ENCODE assay signal across 10 cellular contexts in the genomic region with DNA sequence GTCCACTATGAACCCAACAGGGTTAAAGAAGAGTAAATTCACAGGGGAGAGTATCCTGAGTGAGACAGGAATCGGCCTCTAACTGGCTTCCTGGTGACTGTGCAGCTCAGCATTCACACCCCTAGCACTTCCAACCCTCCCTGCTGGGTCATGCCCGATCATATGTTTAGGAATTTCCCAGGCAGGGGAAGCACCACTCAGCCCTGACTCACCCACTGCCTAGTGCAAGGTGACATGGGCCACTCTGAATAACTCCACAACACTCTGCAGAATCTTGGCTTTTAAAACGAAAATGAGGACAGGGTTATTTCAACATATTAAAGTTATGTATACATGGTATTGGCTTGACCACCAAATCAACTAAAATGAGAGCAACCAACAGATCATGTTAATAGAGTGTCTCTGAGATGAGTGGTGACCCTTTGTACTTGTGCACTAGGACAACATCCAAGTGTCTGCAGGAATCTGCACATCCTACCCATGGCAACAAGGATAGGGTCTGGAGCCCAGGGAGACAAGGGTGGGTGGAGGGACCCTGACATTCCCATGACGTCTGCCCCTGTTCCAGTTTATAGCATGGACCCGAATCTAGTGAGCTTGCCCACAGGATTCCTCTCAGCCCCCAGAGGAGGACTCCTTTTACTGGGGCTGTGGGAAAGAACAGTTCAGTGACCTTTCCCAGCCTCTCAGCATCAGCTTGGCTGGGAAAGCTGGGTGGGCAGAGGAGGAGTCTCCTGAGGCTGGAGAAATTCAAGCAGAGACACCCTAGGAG.
DNase-seq lines count a peak whose midpoint lies in the region; ATAC-seq and TF ChIP-seq lines count a peak whose summit lies in the region.
"Had no signal": no experiment of that assay in that cellular context is flagged by ENCODE, and none has a peak within 500 bp of the region (broad histone marks: within the 10 kb centered on the region; RNA-seq: fewer than 3 reads in every experiment).

No MANE protein-coding gene starts in this region.

- no peak for TF ChIP-seq POLR2A in gastroesophageal sphincter (IDR thresholded peaks at IDR 0.05)

- H3K27ac ChIP-seq in gastroesophageal sphincter = no peak overlapping the region

- no peaks in the 10 kb centered on the region for H3K9me3 ChIP-seq in gastroesophageal sphincter

- H3K27me3 ChIP-seq in gastroesophageal sphincter = no peaks in the 10 kb centered on the region

- peak; percentile 45 for ATAC-seq in GM18907 (IDR thresholded peaks at IDR 0.05; ENCODE audit: unreplicated experiment)
- ATAC-seq in gastroesophageal sphincter = peak; percentile 26
- no peak for ATAC-seq in GM19452 (IDR thresholded peaks at IDR 0.05; ENCODE audit: unreplicated experiment)

- peaks cover 0 to 4% of the 10 kb centered on the region in 2 donors for H3K36me3 ChIP-seq in gastroesophageal sphincter

- no peak for TF ChIP-seq EP300 in gastroesophageal sphincter (IDR thresholded peaks at IDR 0.05)

- H3K4me3 ChIP-seq in gastroesophageal sphincter (no peak overlapping the region), retinal pigment epithelial cell (ENCODE audit: low read length) (no peak overlapping the region)

- TF ChIP-seq CTCF in gastroesophageal sphincter (IDR thresholded peaks at IDR 0.05) (no peak), retinal pigment epithelial cell (conservative IDR thresholded peaks at IDR 0.05; ENCODE audit: low read depth, low read length) (no peak)

- H3K4me1 ChIP-seq in gastroesophageal sphincter = no peaks in the 10 kb centered on the region

- 24 to 57% methylated on average over 1 to 4 of the region's 5 CpGs for WGBS in gastroesophageal sphincter (ENCODE audit: low coverage in 1 of 2), 2 donors

- DNase-seq in SW 1271 (lab: John Stamatoyannopoulos, UW) (peak; percentile 91 to 98), retinal pigment epithelial cell (ENCODE audit: low read depth) (peak; percentile 73), NCI-H446 (lab: John Stamatoyannopoulos, UW) (no peak), AML-193 (lab: John Stamatoyannopoulos, UW) (no peak)
- DNase-seq in activated naive CD4-positive, alpha-beta T cell treated with Interleukin-2 at 50 U/mL for 16 hours = no peak
- DNase-seq: MV-4-11; stimulated activated naive B cell treated with anti-CD40 and anti-IgM and Interleukin-4, amounts not matched to agents 10 μg/mL and 1 μg/mL and 100 μg/mL, for 72 hours had no signal

Comparison
In these comparisons a context has a peak if more than half of its experiments do, and no peak if none do; other contexts are left out.
1. DNase-seq: peak in SW 1271 (2 of 2) and retinal pigment epithelial cell (single experiment); none in activated naive CD4-positive, alpha-beta T cell treated with Interleukin-2 at 50 U/mL for 16 hours (single experiment), NCI-H446 (0 of 2) and AML-193 (0 of 2).